8 cellular contexts compared by ENCODE assay signal in genomic region chr2:27890146-27891062, GRCh38. TPM values are rescaled to one million over a fixed set of nuclear protein-coding genes. Genes with fewer than 3 reads are reported as not detected.
DNase-seq lines count a peak whose midpoint lies in the region; ATAC-seq and FAIRE-seq lines count a peak whose summit lies in the region.

Gene BABAM2, plus strand, starts transcription at chr2:27890729. Its CDS starts 3,828 bp downstream, at chr2:27894557.
Gene RBKS, minus strand, starts transcription at chr2:27890387. Its CDS starts 42 bp downstream, at chr2:27890345.

- DNase-seq in COLO829 (ENCODE audit: low spot score) (peak; percentile 83), HTR-8/SVneo (ENCODE audit: insufficient read length, low spot score) (peak; percentile 87), NOMO-1 treated with dmso at 0.1 percent for 144 hours (lab: John Stamatoyannopoulos, UW; ENCODE audit: unreplicated experiment) (peak; percentile 79)
- peak; percentile 84 for DNase-seq in activated CD8-positive, alpha-beta memory T cell treated with anti-CD3 and anti-CD28 coated beads, Interleukin-2, amount 50 U/mL, for 1 hour (ENCODE audit: extremely low read depth)
- peak; percentile 76 to 86 for DNase-seq in stimulated activated CD8-positive, alpha-beta memory T cell treated with anti-CD3 and anti-CD28 coated beads, Interleukin-15, amount 100 ng/mL, for 4 hours (ENCODE audit: low read depth in 2 of 2)

- peak within 1 kb of the TSS; percentile 82 for H3K27ac ChIP-seq in mesodermal cell (ENCODE audit: low read depth, low read length, severe bottlenecking)

- no peaks in the 10 kb centered on the region for H3K27me3 ChIP-seq in endocrine pancreas (ENCODE audit: control insufficient read depth, insufficient read depth, low read length)

- peaks cover 7% of the 10 kb centered on the region for H3K4me1 ChIP-seq in endocrine pancreas (ENCODE audit: control insufficient read depth, insufficient read depth, low read length)
- no peaks in the 10 kb centered on the region for H3K4me1 ChIP-seq in mesodermal cell (ENCODE audit: control insufficient read depth, insufficient read depth, low read length, poor library complexity, severe bottlenecking)

- peak; percentile 95 for FAIRE-seq in HTR-8/SVneo (lab: Jason Lieb, UNC)

- H3K36me3 ChIP-seq in endocrine pancreas (ENCODE audit: control insufficient read depth, insufficient read depth, low read length) (no peaks in the 10 kb centered on the region), mesodermal cell (ENCODE audit: control insufficient read depth, insufficient read depth, low read length) (peaks cover 3% of the 10 kb centered on the region)

- WGBS in mesodermal cell (ENCODE audit: insufficient coverage in 2 of 2), 2 experiments: 0 to 1% methylated on average over 58 to 59 of the region's 84 CpGs

- no peaks in the 10 kb centered on the region for H3K9me3 ChIP-seq in endocrine pancreas (ENCODE audit: control insufficient read depth, low read length)
- H3K9me3 ChIP-seq in mesodermal cell (ENCODE audit: control insufficient read depth, low read length): no peaks in the 10 kb centered on the region

- ATAC-seq in GM21390 (IDR thresholded peaks at IDR 0.05; ENCODE audit: unreplicated experiment): peak; percentile 80

- H3K9ac ChIP-seq in endocrine pancreas (ENCODE audit: control insufficient read depth, insufficient read depth, low read length): peak within 1 kb of the TSS; percentile 95

- peak within 1 kb of the TSS; percentile 88 for H3K4me3 ChIP-seq in endocrine pancreas (ENCODE audit: control insufficient read depth, insufficient read depth, low read length)
- peak within 1 kb of the TSS; percentile 67 for H3K4me3 ChIP-seq in mesodermal cell (ENCODE audit: extremely low read depth, insufficient read depth, low read length, poor library complexity, severe bottlenecking)

RNA-seq across cellular contexts. Expression of gene BABAM2, which starts in this region (rescaled TPM):
- 25.9 TPM for polyA plus RNA-seq in mesodermal cell (2013, experiment 1 of 2)
- polyA plus RNA-seq in mesodermal cell (2013, experiment 2 of 2): 26.1 TPM

RNA-seq across cellular contexts. Expression of gene RBKS, which starts in this region (rescaled TPM):
- polyA plus RNA-seq in mesodermal cell (2013, experiment 1 of 2): 1.6 TPM
- polyA plus RNA-seq in mesodermal cell (2013, experiment 2 of 2): 1.8 TPM

Comparison
In these comparisons a context has a peak if more than half of its experiments do, and no peak if none do; other contexts are left out.
1. Peak in every context shown above with its lines: DNase-seq, ATAC-seq, H3K4me3 ChIP-seq and H3K27ac ChIP-seq.